Comparison of ENCODE assay signal across 12 cellular contexts in genomic region chr13:110416131-110416584, GRCh38.
A peak's percentile ranks its signal among the peaks of the same experiment; 100 is the strongest.
DNase-seq lines count a peak whose midpoint lies in the region; ATAC-seq and TF ChIP-seq lines count a peak whose summit lies in the region.
"Had no signal": no experiment of that assay in that cellular context is flagged by ENCODE, and none has a peak within 500 bp of the region (broad histone marks: within the 10 kb centered on the region; RNA-seq: fewer than 3 reads in every experiment).

No MANE protein-coding gene starts in this region.

- peak overlapping the region; percentile 9 to 63 (median 41) for H3K9ac ChIP-seq in skeletal muscle tissue (ENCODE audit: low read depth in 1 of 3, low read length in 3 of 3)

- peak; percentile 52 for DNase-seq in GM03348 (ENCODE audit: low spot score)
- DNase-seq in choroid plexus epithelial cell (ENCODE audit: low read depth), result peak; percentile 57
- DNase-seq in iris pigment epithelial cell (ENCODE audit: low read depth), result peak; percentile 60
- DNase-seq in GOT3 (lab: John Stamatoyannopoulos, UW), result no peak
- DNase-seq in stimulated activated CD4-positive, alpha-beta T cell treated with anti-CD3 and anti-CD28 coated beads, Interleukin-4, amount 100 ng/mL, for 4 hours, result no peak
- no peak for DNase-seq in A172 (ENCODE audit: low spot score)
- DNase-seq: activated gamma-delta T cell, NCI-H1105, T-helper 17 cell had no signal

- no peak for TF ChIP-seq CTCF in choroid plexus epithelial cell (conservative IDR thresholded peaks at IDR 0.05; ENCODE audit: low read depth, low read length)

- no peaks in the 10 kb centered on the region for H3K27me3 ChIP-seq in skeletal muscle tissue (ENCODE audit: control insufficient read depth in 3 of 3, insufficient read depth in 3 of 3, low read length in 3 of 3)

- ATAC-seq in GM21786 (IDR thresholded peaks at IDR 0.05; ENCODE audit: unreplicated experiment), result no peak
- ATAC-seq: Panc1, T-helper 17 cell had no signal

- H3K4me1 ChIP-seq in skeletal muscle tissue (ENCODE audit: control insufficient read depth in 3 of 3, insufficient read depth in 3 of 3, low read length in 3 of 3), result peaks cover 37 to 46% (median 43%) of the 10 kb centered on the region in 3 donors

- H3K9me3 ChIP-seq in skeletal muscle tissue (ENCODE audit: control insufficient read depth in 3 of 3, low read length in 3 of 3), result no peaks in the 10 kb centered on the region

- H3K36me3 ChIP-seq in skeletal muscle tissue (ENCODE audit: control insufficient read depth in 3 of 3, insufficient read depth in 3 of 3, low read length in 3 of 3), result no peaks in the 10 kb centered on the region

- H3K27ac ChIP-seq in skeletal muscle tissue (ENCODE audit: low read depth, low read length), result peak overlapping the region; percentile 81

- H3K4me3 ChIP-seq in choroid plexus epithelial cell (ENCODE audit: low read depth, low read length), result no peak overlapping the region
- H3K4me3 ChIP-seq in skeletal muscle tissue (ENCODE audit: low read length in 3 of 3), result peak overlapping the region; percentile 25 to 59 (median 44)

Comparison
In these comparisons a context has a peak if more than half of its experiments do, and no peak if none do; other contexts are left out.
1. DNase-seq: peak in GM03348 (single experiment), choroid plexus epithelial cell (single experiment) and iris pigment epithelial cell (single experiment); none in GOT3 (single experiment), stimulated activated CD4-positive, alpha-beta T cell treated with anti-CD3 and anti-CD28 coated beads, Interleukin-4, amount 100 ng/mL, for 4 hours (0 of 2) and A172 (single experiment).